In the genomic region with DNA sequence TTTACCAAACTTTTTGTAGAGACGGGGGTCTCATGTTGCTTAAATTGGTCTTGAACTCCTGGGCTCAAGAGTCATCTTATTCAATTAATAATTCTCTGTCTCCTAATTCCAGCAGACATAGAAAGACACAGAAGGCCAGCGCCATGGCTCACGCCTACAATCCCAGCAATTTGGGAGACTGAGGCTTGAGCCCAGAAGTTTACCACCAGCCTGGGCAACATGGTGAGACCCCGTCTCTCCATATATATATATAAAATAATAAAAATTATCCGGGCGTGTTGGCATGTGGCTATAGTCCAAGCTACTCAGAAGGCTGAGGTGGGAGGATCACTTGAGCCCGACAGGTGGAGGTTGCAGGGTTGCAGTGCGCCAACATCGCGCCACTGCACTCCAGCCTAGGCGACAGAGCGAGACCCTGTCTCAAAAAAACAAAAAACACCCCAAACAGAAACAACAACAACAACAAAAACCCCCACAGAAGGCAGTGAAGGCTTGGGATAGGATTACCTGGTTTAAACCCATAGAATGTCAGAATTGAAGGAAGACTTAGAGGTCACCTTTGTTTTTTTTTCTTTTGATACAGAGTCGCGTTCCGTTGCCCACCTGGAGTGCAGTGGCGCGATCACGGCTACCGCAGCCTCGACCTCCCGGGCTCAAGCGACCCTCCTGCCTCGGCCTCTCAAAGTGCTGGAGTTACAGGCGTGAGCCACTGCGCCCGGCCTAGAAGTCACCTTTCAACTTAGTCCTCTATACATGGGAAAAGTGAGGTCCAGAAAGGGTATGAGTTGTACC, we compare ENCODE assay signal across 8 cellular contexts. TPM values are rescaled to one million over a fixed set of nuclear protein-coding genes. Genes with fewer than 3 reads are reported as not detected.
A peak's percentile ranks its signal among the peaks of the same experiment; 100 is the strongest.
DNase-seq lines count a peak whose midpoint lies in the region; ATAC-seq, FAIRE-seq and TF ChIP-seq lines count a peak whose summit lies in the region.

No MANE protein-coding gene starts in this region.

- H3K36me3 ChIP-seq in HAP-1 (replicated peaks): peaks cover 3% of the 10 kb centered on the region
- no peaks in the 10 kb centered on the region for H3K36me3 ChIP-seq in right lobe of liver
- no peaks in the 10 kb centered on the region for H3K36me3 ChIP-seq in upper lobe of left lung

- H3K9me3 ChIP-seq in HAP-1: no peaks in the 10 kb centered on the region
- H3K9me3 ChIP-seq in right lobe of liver: no peaks in the 10 kb centered on the region
- H3K9me3 ChIP-seq in upper lobe of left lung: no peaks in the 10 kb centered on the region

- no peak for FAIRE-seq in urothelium cell line (lab: Jason Lieb, UNC)

- intact Hi-C loops in right lobe of liver (cut with DNase I): no loop called here

- H3K27me3 ChIP-seq in HAP-1 (ENCODE audit: low read depth) (no peaks in the 10 kb centered on the region), right lobe of liver (no peaks in the 10 kb centered on the region), upper lobe of left lung (no peaks in the 10 kb centered on the region)

- no peak for TF ChIP-seq CTCF in AG09309 (IDR thresholded peaks at IDR 0.05; ENCODE audit: control insufficient read depth, insufficient read depth, low read depth, low read length, missing control alignments)
- no peak for TF ChIP-seq CTCF in right lobe of liver (IDR thresholded peaks at IDR 0.05)
- TF ChIP-seq CTCF in upper lobe of left lung (IDR thresholded peaks at IDR 0.05): no peak

- peak overlapping the region; percentile 91 for H3K4me3 ChIP-seq in AG09309 (ENCODE audit: control insufficient read depth, low read depth, low read length)
- peak overlapping the region; percentile 79 for H3K4me3 ChIP-seq in HAP-1
- peak overlapping the region; percentile 58 to 78 (median 67) for H3K4me3 ChIP-seq in right lobe of liver
- H3K4me3 ChIP-seq in upper lobe of left lung: peak overlapping the region; percentile 51 to 92 (median 68)

- TF ChIP-seq POLR2A in right lobe of liver (IDR thresholded peaks at IDR 0.05): no peak
- no peak for TF ChIP-seq POLR2A in upper lobe of left lung (IDR thresholded peaks at IDR 0.05)

- peak overlapping the region; percentile 82 for H3K27ac ChIP-seq in angular gyrus (ENCODE audit: low read depth, low read length)
- peak overlapping the region; percentile 92 to 99 (median 94) for H3K27ac ChIP-seq in right lobe of liver
- H3K27ac ChIP-seq in upper lobe of left lung: peak overlapping the region; percentile 96 to 97 (median 96)

- TF ChIP-seq EP300 in upper lobe of left lung (IDR thresholded peaks at IDR 0.05): no peak

- ATAC-seq in right lobe of liver (peak in 3 of 4 donors; percentile 47 to 62 (median 49)), upper lobe of left lung (ENCODE audit: low FRiP score in 2 of 2) (no peak)

- 21% methylated on average over 22 of the region's 26 CpGs for WGBS in right lobe of liver (ENCODE audit: insufficient coverage, low coverage, low lambda C conversion rate, missing lambda C conversion rate)
- WGBS in upper lobe of left lung, 2 donors: 21 to 24% methylated on average over 26 of the region's 26 CpGs

- in situ Hi-C loops in HAP-1 (cut with MboI; ENCODE audit: low sequenced_read_pairs): no loop called here

- H3K4me1 ChIP-seq in HAP-1 (peaks cover 3% of the 10 kb centered on the region; the same call in 1 of the 2 replicates), right lobe of liver (peaks cover 0 to 14% (median 5%) of the 10 kb centered on the region in 4 donors), upper lobe of left lung (peaks cover 11 to 33% (median 17%) of the 10 kb centered on the region in 4 donors)

- DNase-seq in AG09309 (ENCODE audit: low read depth) (no peak), HAP-1 (ENCODE audit: low spot score in 2 of 2) (peak in 1 of 2 experiments; percentile 14), right lobe of liver (peak in 2 of 3 donors; percentile 30 to 35), upper lobe of left lung (peak in 1 of 2 donors; percentile 73), GM19240 (ENCODE audit: insufficient read length, low spot score) (no peak), urothelium cell line (ENCODE audit: low spot score) (no peak), NCI-H774 (lab: John Stamatoyannopoulos, UW) (no peak)

RNA-seq across cellular contexts. Expression of gene UBAP1, which starts 0.7 kb away (rescaled TPM):
- total RNA-seq in right lobe of liver: 10 to 100 TPM; 24.3 to 38.1 (median 29.7) TPM
- total RNA-seq in upper lobe of left lung: 10 to 100 TPM; 37.7 to 62.2 (median 48.1) TPM

RNA-seq across cellular contexts. Expression of gene DCAF12, which starts 51.6 kb away (rescaled TPM):
- total RNA-seq in right lobe of liver: 10 to 100 TPM; 14.9 to 21.0 (median 17.5) TPM
- 10 to 100 TPM; 17.8 to 41.0 (median 34.0) TPM for total RNA-seq in upper lobe of left lung

Comparison
In these comparisons a context has a peak if more than half of its experiments do, and no peak if none do; other contexts are left out.
1. DNase-seq: peak in right lobe of liver (2 of 3); none in AG09309 (single experiment), GM19240 (single experiment), urothelium cell line (single experiment) and NCI-H774 (single experiment).
2. ATAC-seq: peak in right lobe of liver (3 of 4); none in upper lobe of left lung (0 of 2).
3. Peak in every context shown above with its lines, with median percentiles within 50 percentile points of each other: H3K4me3 ChIP-seq and H3K27ac ChIP-seq.